12 cellular contexts compared by ENCODE assay signal in the genomic region with DNA sequence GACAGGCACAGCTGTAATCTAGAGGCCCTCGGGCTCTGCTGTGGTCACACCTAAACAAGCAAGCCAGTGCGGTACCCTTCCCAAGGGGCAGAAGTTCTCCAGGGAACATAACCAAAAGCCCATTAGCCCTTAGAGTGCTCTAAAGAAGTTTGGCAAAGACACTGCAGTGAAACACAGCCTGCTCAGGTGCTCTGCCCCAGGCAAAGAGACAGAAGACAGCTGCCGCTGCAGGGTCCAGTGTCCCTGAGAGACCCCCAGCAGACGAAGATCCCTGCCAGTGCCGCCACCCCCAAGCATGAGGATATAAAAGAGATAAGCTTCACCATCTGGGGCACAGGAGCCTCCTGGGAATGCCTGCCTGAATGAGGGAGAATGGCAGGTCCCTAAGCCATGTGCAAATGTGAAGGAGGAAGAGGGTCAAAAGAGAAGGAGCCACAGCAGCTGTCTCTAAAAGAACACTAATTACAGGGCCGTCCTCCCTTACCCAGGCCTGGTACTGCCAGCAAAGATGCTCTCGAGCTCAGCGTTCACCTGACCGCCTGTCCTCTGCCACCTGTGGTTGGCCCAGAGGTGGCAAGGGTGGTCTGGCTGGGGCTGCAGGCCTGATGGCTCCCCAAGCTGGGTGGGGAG. TPM values are rescaled to one million over a fixed set of nuclear protein-coding genes. Genes with fewer than 3 reads are reported as not detected.
DNase-seq lines count a peak whose midpoint lies in the region; ATAC-seq and TF ChIP-seq lines count a peak whose summit lies in the region.
"Had no signal": no experiment of that assay in that cellular context is flagged by ENCODE, and none has a peak within 500 bp of the region (broad histone marks: within the 10 kb centered on the region; RNA-seq: fewer than 3 reads in every experiment).

No MANE protein-coding gene starts in this region.

- H4K91ac ChIP-seq in mesenchymal stem cell (ENCODE audit: low read length), result no peak overlapping the region

- H3K4me3 ChIP-seq in left ventricle myocardium inferior (no peak overlapping the region), heart left ventricle (no peak overlapping the region), mesenchymal stem cell (ENCODE audit: insufficient read depth in 1 of 2, low read depth in 1 of 2, low read length in 2 of 2) (no peak overlapping the region), vagina (no peak overlapping the region)

- TF ChIP-seq CTCF in left ventricle myocardium inferior (IDR thresholded peaks at IDR 0.05; ENCODE audit: borderline replicate concordance) (no peak), heart left ventricle (IDR thresholded peaks at IDR 0.05) (no peak), RWPE1 (conservative IDR thresholded peaks at IDR 0.05; ENCODE audit: low read depth) (no peak), vagina (IDR thresholded peaks at IDR 0.05) (no peak)

- H3K23ac ChIP-seq in mesenchymal stem cell (ENCODE audit: low read length in 2 of 2), result no peak overlapping the region

- POLR2A ChIA-PET in RWPE1 (lab: Yijun Ruan, JAX; ENCODE audit: low non-redundant PET), result no interaction called here

- H3K9me3 ChIP-seq in left ventricle myocardium inferior (replicated peaks), result no peaks in the 10 kb centered on the region
- H3K9me3 ChIP-seq in heart left ventricle, result no peaks in the 10 kb centered on the region
- no peaks in the 10 kb centered on the region for H3K9me3 ChIP-seq in mesenchymal stem cell (ENCODE audit: control insufficient read depth, low read length)
- H3K9me3 ChIP-seq in vagina, result no peaks in the 10 kb centered on the region
- H3K9me3 ChIP-seq: neutrophil had no signal

- peak overlapping the region; percentile 24 for H2AK5ac ChIP-seq in mesenchymal stem cell (ENCODE audit: low read length, severe bottlenecking)

- no peak overlapping the region for H3K14ac ChIP-seq in mesenchymal stem cell (ENCODE audit: low read length in 2 of 2)

- H2BK12ac ChIP-seq in mesenchymal stem cell (ENCODE audit: low read length in 2 of 2), result peak overlapping the region in 1 of 2 experiments; percentile 21

- H2AFZ ChIP-seq in mesenchymal stem cell (ENCODE audit: low read depth, low read length), result no peak overlapping the region

- intact Hi-C loops in left ventricle myocardium inferior (cut with micrococcal nuclease) (no loop called here), heart left ventricle (cut with DNase I) (no loop called here), vagina (cut with DNase I) (no loop called here)

- whole genome bisulfite sequencing in heart left ventricle, 4 donors, result 65 to 74% (median 69%) methylated on average over 8 to 9 of the region's 9 CpGs
- WGBS in mesenchymal stem cell, result 94% methylated on average over 8 of the region's 9 CpGs

- peak overlapping the region; percentile 82 for H3K27ac ChIP-seq in left ventricle myocardium inferior (replicated peaks)
- peak overlapping the region in 6 of 12 donors; percentile 1 to 84 (median 56) for H3K27ac ChIP-seq in heart left ventricle
- peak overlapping the region; percentile 53 for H3K27ac ChIP-seq in RWPE1
- peak overlapping the region; percentile 31 for H3K27ac ChIP-seq in mesenchymal stem cell (ENCODE audit: low read length, poor library complexity, severe bottlenecking)
- H3K27ac ChIP-seq in vagina, result peak overlapping the region; percentile 60
- H3K27ac ChIP-seq: HL-60, neutrophil had no signal

- H3K79me1 ChIP-seq in mesenchymal stem cell (replicated peaks; ENCODE audit: low read length, poor library complexity, severe bottlenecking), result peaks cover 23% of the 10 kb centered on the region

- H3K4ac ChIP-seq in mesenchymal stem cell (ENCODE audit: low read depth in 1 of 2, low read length in 2 of 2), result no peak overlapping the region

- CTCF ChIA-PET in RWPE1 (lab: Yijun Ruan, JAX), result interaction anchor here (0.6 kb wide), 1 partner anchor 187 kb away, joined by 5 read pairs; no protein-coding TSS in a partner anchor

- peak overlapping the region; percentile 44 for H2BK15ac ChIP-seq in mesenchymal stem cell (ENCODE audit: low read depth, poor library complexity, severe bottlenecking)

- H3K18ac ChIP-seq in mesenchymal stem cell (ENCODE audit: low read depth in 1 of 2, low read length in 2 of 2), result no peak overlapping the region

- H3K36me3 ChIP-seq in left ventricle myocardium inferior (no peaks in the 10 kb centered on the region), heart left ventricle (peaks cover 0 to 5% (median 0%) of the 10 kb centered on the region in 9 donors), mesenchymal stem cell (ENCODE audit: control insufficient read depth in 1 of 2, insufficient read depth in 2 of 2, low read depth in 1 of 2, low read length in 2 of 2) (peaks cover 6% of the 10 kb centered on the region in 2 experiments), vagina (no peaks in the 10 kb centered on the region)
- H3K36me3 ChIP-seq: neutrophil had no signal

- no peak overlapping the region for H2BK5ac ChIP-seq in mesenchymal stem cell (ENCODE audit: low read depth, low read length, poor library complexity, severe bottlenecking)

- ATAC-seq in heart left ventricle, result no peak
- no peak for ATAC-seq in HG02938 (IDR thresholded peaks at IDR 0.05; ENCODE audit: unreplicated experiment)
- ATAC-seq: left colon had no signal

- H3K9ac ChIP-seq in mesenchymal stem cell (ENCODE audit: low read length), result no peak overlapping the region

- H3K4me1 ChIP-seq in left ventricle myocardium inferior (peaks cover 96% of the 10 kb centered on the region), heart left ventricle (peaks cover 24 to 91% (median 72%) of the 10 kb centered on the region in 12 donors), mesenchymal stem cell (ENCODE audit: control insufficient read depth, insufficient read depth, low read depth, low read length) (peaks cover 33% of the 10 kb centered on the region), vagina (peaks cover 87% of the 10 kb centered on the region)

- TF ChIP-seq POLR2A in heart left ventricle (IDR thresholded peaks at IDR 0.05) (no peak), vagina (IDR thresholded peaks at IDR 0.05) (no peak)

- no peak overlapping the region for H2BK120ac ChIP-seq in mesenchymal stem cell (ENCODE audit: low read depth, low read length)

- H4K8ac ChIP-seq in mesenchymal stem cell (ENCODE audit: low read length), result no peak overlapping the region

- no peak for DNase-seq in left ventricle myocardium inferior
- no peak for DNase-seq in heart left ventricle
- DNase-seq in RWPE1 (ENCODE audit: low spot score), result no peak
- no peak for DNase-seq in mesenchymal stem cell
- DNase-seq in vagina (ENCODE audit: extremely low spot score in 2 of 2), result no peak
- DNase-seq in stimulated activated CD4-positive, alpha-beta T cell treated with anti-CD3 and anti-CD28 coated beads, Interleukin-2, amount 100 ng/mL, for 24 hours, result no peak
- DNase-seq in NCI-H2196 treated with DMSO at 0.1 percent for 48 hours (lab: John Stamatoyannopoulos, UW; ENCODE audit: unreplicated experiment), result no peak
- DNase-seq: effector memory CD4-positive, alpha-beta T cell; left colon had no signal

- H3K4me2 ChIP-seq in mesenchymal stem cell (ENCODE audit: low read length, poor library complexity, severe bottlenecking), result peak overlapping the region; percentile 12

- H3K27me3 ChIP-seq in left ventricle myocardium inferior (ENCODE audit: low read depth) (no peaks in the 10 kb centered on the region), heart left ventricle (no peaks in the 10 kb centered on the region), mesenchymal stem cell (ENCODE audit: control insufficient read depth in 1 of 2, insufficient read depth in 1 of 2, low read length in 2 of 2) (no peaks in the 10 kb centered on the region), vagina (no peaks in the 10 kb centered on the region)
- H3K27me3 ChIP-seq: neutrophil had no signal

RNA-seq across cellular contexts. Expression of a gene that starts 29.7 kb away (rescaled TPM):
- total RNA-seq in left ventricle myocardium inferior, result 43.2 TPM
- 10 to 100 TPM; 37.6 to 68.5 (median 42.8) TPM for total RNA-seq in heart left ventricle
- polyA plus RNA-seq in heart left ventricle, result 10 to 100 TPM; 29.6 to 39.9 TPM
- 23.1 TPM for polyA plus RNA-seq in mesenchymal stem cell (2013, experiment 1 of 2)
- polyA plus RNA-seq in mesenchymal stem cell (2013, experiment 2 of 2), result 22.1 TPM
- total RNA-seq in vagina, result 28.7 TPM
